ENCODE assay signal across 34 cellular contexts in genomic region chr11:12421386-12421785, GRCh38. TPM values are rescaled to one million over a fixed set of nuclear protein-coding genes. Genes with fewer than 3 reads are reported as not detected.
"Had no signal": no experiment of that assay in that cellular context is flagged by ENCODE, and none has a peak within 500 bp of the region (broad histone marks: within the 10 kb centered on the region; RNA-seq: fewer than 3 reads in every experiment).

No MANE protein-coding gene starts in this region.

- H3K9me3 ChIP-seq: ascending aorta, gastroesophageal sphincter, mucosa of descending colon, upper lobe of left lung had no signal

- H3K27me3 ChIP-seq: ascending aorta, cardiac muscle cell, dorsolateral prefrontal cortex, gastroesophageal sphincter, upper lobe of left lung had no signal

- H3K36me3 ChIP-seq: ascending aorta, cardiac muscle cell, upper lobe of left lung had no signal

- H3K27ac ChIP-seq: ascending aorta, cardiac muscle cell, coronary artery, dorsolateral prefrontal cortex, parathyroid adenoma, upper lobe of left lung had no signal

- H3K4me3 Mint-ChIP-seq: activated naive CD4-positive, alpha-beta T cell treated with anti-CD3 and anti-CD28 coated beads for 36 hours; activated naive CD8-positive, alpha-beta T cell treated with anti-CD3 and anti-CD28 coated beads, Interleukin-2, amount 10 ng/mL, durations not matched to agents 7 days and 5 days; activated T-helper 1 cell treated with anti-CD3 and anti-CD28 coated beads, Interleukin-12 subunit alpha, Interleukin-12 subunit beta, Interleukin-2, Interleukin-4 antibody, amounts not matched to agents 30 ng/mL and 10 ng/mL and 1 ng/mL, durations not matched to agents 14 hours and 24 hours and 36 hours; brain; naive thymus-derived CD4-positive, alpha-beta T cell; neural crest cell; stimulated activated naive CD8-positive, alpha-beta T cell treated with anti-CD3 and anti-CD28 coated beads, Interleukin-15, Interleukin-2, amounts not matched to agents 100 ng/mL and 50 ng/mL, for 24 hours; T-cell; T-helper 2 cell treated with Interferon-gamma antibody and Interleukin-4, amounts not matched to agents 5 μg/mL and 100 μg/mL, for 36 hours had no signal

- DNase-seq: activated CD4-positive, alpha-beta T cell treated with anti-CD3 and anti-CD28 coated beads for 4 hours; activated CD4-positive, alpha-beta T cell treated with anti-CD3 and anti-CD28 coated beads, Interleukin-2, amount 50 U/mL, for 4 hours; activated CD8-positive, alpha-beta memory T cell treated with anti-CD3 and anti-CD28 coated beads for 24 hours; activated CD8-positive, alpha-beta memory T cell treated with anti-CD3 and anti-CD28 coated beads, Interleukin-2, amount 50 U/mL, for 4 hours; activated effector memory CD4-positive, alpha-beta T cell treated with anti-CD3 and anti-CD28 coated beads, Interleukin-2, amount 50 U/mL, for 16 hours; activated naive CD4-positive, alpha-beta T cell treated with anti-CD3 and anti-CD28 coated beads for 36 hours; activated naive CD8-positive, alpha-beta T cell treated with anti-CD3 and anti-CD28 coated beads, Interleukin-2, amount 10 ng/mL, durations not matched to agents 7 days and 5 days; activated T-cell treated with anti-CD3 and anti-CD28 coated beads, Interleukin-2, amount 50 U/mL, for 1 hour; dorsolateral prefrontal cortex; effector memory CD4-positive, alpha-beta T cell; erythroblast; head of caudate nucleus; hippocampal formation; left cardiac atrium; left ventricle myocardium superior; mucosa of descending colon; naive thymus-derived CD4-positive, alpha-beta T cell; nucleus accumbens; right cardiac atrium; stimulated activated CD4-positive, alpha-beta T cell treated with anti-CD3 and anti-CD28 coated beads, Interleukin-12 subunit alpha, Interleukin-12 subunit beta, amount 100 ng/mL, for 4 hours; stimulated activated CD4-positive, alpha-beta T cell treated with anti-CD3 and anti-CD28 coated beads, Interleukin-4, amount 100 ng/mL, for 1 hour; substantia nigra; T-cell; upper lobe of left lung had no signal

- H3K27me3 Mint-ChIP-seq: brain had no signal

- ATAC-seq: gastroesophageal sphincter; left cardiac atrium; left ventricle myocardium superior; mucosa of descending colon; naive thymus-derived CD4-positive, alpha-beta T cell; right cardiac atrium; T-cell had no signal

- H3K4me3 ChIP-seq: ascending aorta, cardiac muscle cell, coronary artery, dorsolateral prefrontal cortex, gastroesophageal sphincter, mucosa of descending colon, upper lobe of left lung had no signal

- H3K4me1 Mint-ChIP-seq: activated naive CD8-positive, alpha-beta T cell treated with anti-CD3 and anti-CD28 coated beads, Interleukin-2, amount 10 ng/mL, durations not matched to agents 7 days and 5 days; naive thymus-derived CD4-positive, alpha-beta T cell; neural crest cell; T-cell had no signal

- H3K36me3 Mint-ChIP-seq: activated naive CD8-positive, alpha-beta T cell treated with anti-CD3 and anti-CD28 coated beads, Interleukin-2, amount 10 ng/mL, durations not matched to agents 7 days and 5 days; brain; naive thymus-derived CD4-positive, alpha-beta T cell; T-cell had no signal

- H3K9ac ChIP-seq: parathyroid adenoma had no signal

- H3K27ac Mint-ChIP-seq: activated naive CD4-positive, alpha-beta T cell treated with anti-CD3 and anti-CD28 coated beads for 36 hours; activated naive CD8-positive, alpha-beta T cell treated with anti-CD3 and anti-CD28 coated beads, Interleukin-2, amount 10 ng/mL, durations not matched to agents 7 days and 5 days; activated T-helper 1 cell treated with anti-CD3 and anti-CD28 coated beads, Interleukin-12 subunit alpha, Interleukin-12 subunit beta, Interleukin-2, Interleukin-4 antibody, amounts not matched to agents 30 ng/mL and 10 ng/mL and 1 ng/mL, durations not matched to agents 14 hours and 24 hours and 36 hours; naive thymus-derived CD4-positive, alpha-beta T cell; stimulated activated naive CD8-positive, alpha-beta T cell treated with anti-CD3 and anti-CD28 coated beads, Interleukin-15, Interleukin-2, amounts not matched to agents 100 ng/mL and 50 ng/mL, for 24 hours; T-cell; T-helper 2 cell treated with Interferon-gamma antibody and Interleukin-4, amounts not matched to agents 5 μg/mL and 100 μg/mL, for 36 hours had no signal

- H3K9me3 Mint-ChIP-seq: activated naive CD4-positive, alpha-beta T cell treated with anti-CD3 and anti-CD28 coated beads for 36 hours; activated naive CD8-positive, alpha-beta T cell treated with anti-CD3 and anti-CD28 coated beads, Interleukin-2, amount 10 ng/mL, durations not matched to agents 7 days and 5 days; activated T-helper 1 cell treated with anti-CD3 and anti-CD28 coated beads, Interleukin-12 subunit alpha, Interleukin-12 subunit beta, Interleukin-2, Interleukin-4 antibody, amounts not matched to agents 30 ng/mL and 10 ng/mL and 1 ng/mL, durations not matched to agents 14 hours and 24 hours and 36 hours; brain; naive thymus-derived CD4-positive, alpha-beta T cell; neural crest cell; stimulated activated naive CD8-positive, alpha-beta T cell treated with anti-CD3 and anti-CD28 coated beads, Interleukin-15, Interleukin-2, amounts not matched to agents 100 ng/mL and 50 ng/mL, for 24 hours; T-cell; T-helper 2 cell treated with Interferon-gamma antibody and Interleukin-4, amounts not matched to agents 5 μg/mL and 100 μg/mL, for 36 hours had no signal

RNA-seq across cellular contexts. Expression of gene PARVA, which starts 44.0 kb away (rescaled TPM):
- total RNA-seq: activated T-helper 1 cell treated with anti-CD3 and anti-CD28 coated beads, Interleukin-12 subunit alpha, Interleukin-12 subunit beta, Interleukin-2, Interleukin-4 antibody, amounts not matched to agents 30 ng/mL and 10 ng/mL and 1 ng/mL, durations not matched to agents 14 hours and 24 hours and 36 hours had no signal
